8 cellular contexts compared by ENCODE assay signal in the genomic region with DNA sequence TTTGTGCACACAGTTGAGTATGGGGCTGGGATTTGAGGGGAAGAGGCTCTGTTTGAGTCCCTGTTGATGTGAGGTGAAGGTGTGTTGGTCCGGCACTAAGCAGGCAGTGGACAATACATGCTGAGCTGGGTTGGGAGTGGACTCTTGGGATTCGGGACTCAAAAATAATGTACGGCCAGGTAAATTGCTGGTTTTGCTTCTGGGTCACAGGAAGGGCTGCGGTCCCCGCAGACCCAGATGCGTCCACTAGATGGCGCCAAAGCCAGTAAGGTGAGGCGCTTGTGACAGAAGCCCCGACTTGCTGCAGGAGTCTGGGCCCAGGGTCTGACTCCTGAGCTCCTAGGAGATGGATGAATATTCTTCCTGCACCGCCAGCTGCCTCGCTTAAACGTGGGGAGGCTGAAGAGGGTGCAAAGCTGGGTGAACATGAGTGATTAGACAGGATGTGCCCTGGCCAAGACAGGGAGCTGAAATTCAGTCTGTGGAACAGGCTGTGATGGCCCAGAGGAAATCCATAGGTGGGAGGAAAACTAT.
A peak's percentile ranks its signal among the peaks of the same experiment; 100 is the strongest.
DNase-seq lines count a peak whose midpoint lies in the region; TF ChIP-seq lines count a peak whose summit lies in the region.

No MANE protein-coding gene starts in this region.

- peak overlapping the region; percentile 70 for H3K4me2 ChIP-seq in OCI-LY3 (ENCODE audit: low read length)

- H3K4me1 ChIP-seq in OCI-LY3 (ENCODE audit: low read length), result peaks cover 36% of the 10 kb centered on the region

- H3K27me3 ChIP-seq in OCI-LY3 (ENCODE audit: low read depth, low read length), result no peaks in the 10 kb centered on the region

- 0 out of 2 replicates have a peak overlapping the region, but pooled peaks have one; percentile 6 for H3K9ac ChIP-seq in OCI-LY3 (ENCODE audit: low read length)

- peak overlapping the region; percentile 68 for H2AFZ ChIP-seq in OCI-LY3 (ENCODE audit: low read depth, low read length)

- no peaks in the 10 kb centered on the region for H3K9me3 ChIP-seq in OCI-LY3 (ENCODE audit: insufficient read depth, low read length)

- TF ChIP-seq CTCF in OCI-LY3 (IDR thresholded peaks at IDR 0.05; ENCODE audit: low read depth, low read length) (peak; percentile 99), epithelial cell of esophagus (IDR thresholded peaks at IDR 0.05; ENCODE audit: insufficient read depth, low read depth, low read length, missing control alignments) (peak; percentile 95)

- no peak for TF ChIP-seq EP300 in Ishikawa (IDR thresholded peaks at IDR 0.05; ENCODE audit: borderline replicate concordance)

- no peaks in the 10 kb centered on the region for H3K79me2 ChIP-seq in OCI-LY3 (ENCODE audit: low read length)

- TF ChIP-seq RAD21 in Ishikawa (IDR thresholded peaks at IDR 0.05; ENCODE audit: low read depth), result peak; percentile 97

- DNase-seq in NK-92 treated with Interleukin-12 subunit alpha and Interleukin-12 subunit beta, amount 100 ng/mL, for 24 hours (lab: John Stamatoyannopoulos, UW), result peak; percentile 67
- DNase-seq in NK-92 (lab: John Stamatoyannopoulos, UW; ENCODE audit: unreplicated experiment) (no peak), epithelial cell of esophagus (ENCODE audit: low read depth) (peak; percentile 88), myocyte (ENCODE audit: low read depth) (peak; percentile 78)
- DNase-seq in activated CD8-positive, alpha-beta memory T cell treated with anti-CD3 and anti-CD28 coated beads, Interleukin-2, amount 50 U/mL, for 4 hours, result peak; percentile 91
- DNase-seq in stimulated activated CD8-positive, alpha-beta memory T cell treated with anti-CD3 and anti-CD28 coated beads, Interleukin-7, amount 100 ng/mL, for 1 hour (ENCODE audit: low read depth in 2 of 2), result peak; percentile 78 to 89

- H3K4me3 ChIP-seq in OCI-LY3 (ENCODE audit: low read length) (peak overlapping the region; percentile 25), epithelial cell of esophagus (ENCODE audit: low read length) (no peak overlapping the region)

- no peaks in the 10 kb centered on the region for H3K36me3 ChIP-seq in OCI-LY3 (replicated peaks; ENCODE audit: low read depth, low read length)

- no peaks in the 10 kb centered on the region for H4K20me1 ChIP-seq in OCI-LY3 (ENCODE audit: insufficient read depth, low read length)

- no peak overlapping the region for H3K27ac ChIP-seq in OCI-LY3 (ENCODE audit: low read length)

TF ChIP-seq in Ishikawa, 13 proteins besides CTCF, POLR2A, EP300 and RAD21:
- TF ChIP-seq, protein P1, sequence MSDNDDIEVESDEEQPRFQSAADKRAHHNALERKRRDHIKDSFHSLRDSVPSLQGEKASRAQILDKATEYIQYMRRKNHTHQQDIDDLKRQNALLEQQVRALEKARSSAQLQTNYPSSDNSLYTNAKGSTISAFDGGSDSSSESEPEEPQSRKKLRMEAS (IDR thresholded peaks at IDR 0.05), result no peak
- no peak for TF ChIP-seq TEAD4 (IDR thresholded peaks at IDR 0.05)
- TF ChIP-seq CREB1 (IDR thresholded peaks at IDR 0.05; ENCODE audit: low read depth), result no peak
- TF ChIP-seq TCF12 (IDR thresholded peaks at IDR 0.05; ENCODE audit: low read depth), result no peak
- TF ChIP-seq, protein P2, sequence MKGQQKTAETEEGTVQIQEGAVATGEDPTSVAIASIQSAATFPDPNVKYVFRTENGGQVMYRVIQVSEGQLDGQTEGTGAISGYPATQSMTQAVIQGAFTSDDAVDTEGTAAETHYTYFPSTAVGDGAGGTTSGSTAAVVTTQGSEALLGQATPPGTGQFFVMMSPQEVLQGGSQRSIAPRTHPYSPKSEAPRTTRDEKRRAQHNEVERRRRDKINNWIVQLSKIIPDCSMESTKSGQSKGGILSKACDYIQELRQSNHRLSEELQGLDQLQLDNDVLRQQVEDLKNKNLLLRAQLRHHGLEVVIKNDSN (IDR thresholded peaks at IDR 0.05), result no peak
- TF ChIP-seq CEBPB (IDR thresholded peaks at IDR 0.05), result no peak
- TF ChIP-seq NFIC (IDR thresholded peaks at IDR 0.05), result no peak
- TF ChIP-seq FOXM1 (IDR thresholded peaks at IDR 0.05; ENCODE audit: borderline replicate concordance, low read depth), result no peak
- no peak for TF ChIP-seq YY1 (IDR thresholded peaks at IDR 0.05; ENCODE audit: low read depth)
- TF ChIP-seq EGR1 (IDR thresholded peaks at IDR 0.05), result no peak
- TF ChIP-seq, protein P3, sequence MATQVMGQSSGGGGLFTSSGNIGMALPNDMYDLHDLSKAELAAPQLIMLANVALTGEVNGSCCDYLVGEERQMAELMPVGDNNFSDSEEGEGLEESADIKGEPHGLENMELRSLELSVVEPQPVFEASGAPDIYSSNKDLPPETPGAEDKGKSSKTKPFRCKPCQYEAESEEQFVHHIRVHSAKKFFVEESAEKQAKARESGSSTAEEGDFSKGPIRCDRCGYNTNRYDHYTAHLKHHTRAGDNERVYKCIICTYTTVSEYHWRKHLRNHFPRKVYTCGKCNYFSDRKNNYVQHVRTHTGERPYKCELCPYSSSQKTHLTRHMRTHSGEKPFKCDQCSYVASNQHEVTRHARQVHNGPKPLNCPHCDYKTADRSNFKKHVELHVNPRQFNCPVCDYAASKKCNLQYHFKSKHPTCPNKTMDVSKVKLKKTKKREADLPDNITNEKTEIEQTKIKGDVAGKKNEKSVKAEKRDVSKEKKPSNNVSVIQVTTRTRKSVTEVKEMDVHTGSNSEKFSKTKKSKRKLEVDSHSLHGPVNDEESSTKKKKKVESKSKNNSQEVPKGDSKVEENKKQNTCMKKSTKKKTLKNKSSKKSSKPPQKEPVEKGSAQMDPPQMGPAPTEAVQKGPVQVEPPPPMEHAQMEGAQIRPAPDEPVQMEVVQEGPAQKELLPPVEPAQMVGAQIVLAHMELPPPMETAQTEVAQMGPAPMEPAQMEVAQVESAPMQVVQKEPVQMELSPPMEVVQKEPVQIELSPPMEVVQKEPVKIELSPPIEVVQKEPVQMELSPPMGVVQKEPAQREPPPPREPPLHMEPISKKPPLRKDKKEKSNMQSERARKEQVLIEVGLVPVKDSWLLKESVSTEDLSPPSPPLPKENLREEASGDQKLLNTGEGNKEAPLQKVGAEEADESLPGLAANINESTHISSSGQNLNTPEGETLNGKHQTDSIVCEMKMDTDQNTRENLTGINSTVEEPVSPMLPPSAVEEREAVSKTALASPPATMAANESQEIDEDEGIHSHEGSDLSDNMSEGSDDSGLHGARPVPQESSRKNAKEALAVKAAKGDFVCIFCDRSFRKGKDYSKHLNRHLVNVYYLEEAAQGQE (IDR thresholded peaks at IDR 0.05; ENCODE audit: low read depth), result no peak
- TF ChIP-seq ZBTB7A (IDR thresholded peaks at IDR 0.05; ENCODE audit: low read depth), result no peak
- no peak; the same call in 1 of the 2 replicates for TF ChIP-seq TAF1 (IDR thresholded peaks at IDR 0.05; ENCODE audit: low read depth)
